In genomic region chr5:71482132-71482531, GRCh38 we compare ENCODE assay signal across 12 cellular contexts. TPM values are rescaled to one million over a fixed set of nuclear protein-coding genes. Genes with fewer than 3 reads are reported as not detected.
A peak's percentile ranks its signal among the peaks of the same experiment; 100 is the strongest.
DNase-seq lines count a peak whose midpoint lies in the region; ATAC-seq and FAIRE-seq lines count a peak whose summit lies in the region.
"Had no signal": no experiment of that assay in that cellular context is flagged by ENCODE, and none has a peak within 500 bp of the region (broad histone marks: within the 10 kb centered on the region; RNA-seq: fewer than 3 reads in every experiment).

No MANE protein-coding gene starts in this region.

- DNase-seq in A172 (ENCODE audit: low spot score) (peak; percentile 46), HTR-8/SVneo (ENCODE audit: insufficient read length, low spot score) (no peak), T-helper 17 cell (no peak), iris pigment epithelial cell (ENCODE audit: low read depth) (peak; percentile 73), CD1c-positive myeloid dendritic cell (ENCODE audit: extremely low spot score) (no peak)
- DNase-seq in activated T-cell treated with anti-CD3 and anti-CD28 coated beads, Interleukin-2, amount 50 U/mL, for 1 hour, result no peak
- DNase-seq: NCI-H2107, spleen had no signal

- ATAC-seq in T-helper 17 cell, result no peak
- ATAC-seq in GM18519 (IDR thresholded peaks at IDR 0.05; ENCODE audit: low FRiP score, unreplicated experiment), result no peak
- no peak for ATAC-seq in GM18861 (IDR thresholded peaks at IDR 0.05; ENCODE audit: unreplicated experiment)

- H3K36me3 Mint-ChIP-seq in T-helper 17 cell (ENCODE audit: low read depth), result peaks cover 7% of the 10 kb centered on the region

- peak overlapping the region; percentile 72 for H3K27ac Mint-ChIP-seq in T-helper 17 cell
- H3K27ac Mint-ChIP-seq: T-helper 1 cell treated with Interleukin-12 subunit alpha and Interleukin-12 subunit beta and Interleukin-4 antibody, amounts not matched to agents 30 μg/mL and 1 μg/mL, for 36 hours had no signal

- peaks cover 18% of the 10 kb centered on the region for H3K4me1 Mint-ChIP-seq in T-helper 17 cell

- no peaks in the 10 kb centered on the region for H3K27me3 Mint-ChIP-seq in T-helper 17 cell

- no peaks in the 10 kb centered on the region for H3K9me3 ChIP-seq in T-helper 17 cell (ENCODE audit: control insufficient read depth, low read length, poor library complexity, severe bottlenecking)
- H3K9me3 ChIP-seq: BLaER1 treated with 17β-estradiol and CSF1 and Interleukin-3, amounts not matched to agents 10 nM and 100 nM; spleen had no signal

- FAIRE-seq in HTR-8/SVneo (lab: Jason Lieb, UNC), result peak; percentile 70

- H3K4me3 Mint-ChIP-seq in T-helper 17 cell, result no peak overlapping the region
- H3K4me3 Mint-ChIP-seq: T-helper 1 cell treated with Interleukin-12 subunit alpha and Interleukin-12 subunit beta and Interleukin-4 antibody, amounts not matched to agents 30 μg/mL and 1 μg/mL, for 36 hours had no signal

RNA-seq across cellular contexts. Expression of gene BDP1, which starts 26.7 kb away (rescaled TPM):
- total RNA-seq in A172 (2014; rRNA removed; shearing (Covaris generic)), result 19.1 and 26.0 TPM in 2 replicates
- 10 to 100 TPM; 37.8 to 38.7 TPM for total RNA-seq in T-helper 17 cell

Comparison
In these comparisons a context has a peak if more than half of its experiments do, and no peak if none do; other contexts are left out.
1. DNase-seq: peak in A172 (single experiment) and iris pigment epithelial cell (single experiment); none in HTR-8/SVneo (single experiment), T-helper 17 cell (0 of 3), activated T-cell treated with anti-CD3 and anti-CD28 coated beads, Interleukin-2, amount 50 U/mL, for 1 hour (single experiment) and CD1c-positive myeloid dendritic cell (single experiment).